In the genomic region with DNA sequence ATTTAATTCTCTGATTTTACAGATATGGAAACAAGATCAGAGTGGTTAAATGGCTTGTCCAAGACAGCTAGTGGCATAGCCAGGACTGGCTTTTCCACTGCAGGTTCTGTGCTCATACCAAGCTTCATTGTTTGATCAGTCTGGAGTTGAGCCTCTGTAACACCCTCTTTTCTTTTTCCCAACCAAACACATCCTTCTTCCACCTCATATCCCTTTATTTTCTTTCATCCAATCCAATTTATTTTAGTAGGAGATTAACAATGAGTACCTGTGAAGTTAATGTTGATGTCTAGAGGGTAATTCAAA, we compare ENCODE assay signal across 15 cellular contexts.
A peak's percentile ranks its signal among the peaks of the same experiment; 100 is the strongest.
DNase-seq lines count a peak whose midpoint lies in the region; ATAC-seq and TF ChIP-seq lines count a peak whose summit lies in the region.
"Had no signal": no experiment of that assay in that cellular context is flagged by ENCODE, and none has a peak within 500 bp of the region (broad histone marks: within the 10 kb centered on the region; RNA-seq: fewer than 3 reads in every experiment).

No MANE protein-coding gene starts in this region.

- H3K4me1 ChIP-seq in left ventricle myocardium inferior: peaks cover 37% of the 10 kb centered on the region
- H3K4me1 ChIP-seq in iPS-20b (ENCODE audit: insufficient read depth, low read length): peaks cover 28% of the 10 kb centered on the region; the same call in 1 of the 2 replicates
- H3K4me1 ChIP-seq in thoracic aorta (ENCODE audit: control insufficient read depth in 1 of 2, low read depth in 2 of 2): peaks cover 12 to 57% of the 10 kb centered on the region in 2 donors

- intact Hi-C loops in left ventricle myocardium inferior (cut with micrococcal nuclease): no loop called here
- intact Hi-C loops in left cardiac atrium (cut with DNase I): loop anchor here in 1 of 2 donors (5.0 to 10.0 kb wide), 3 partner anchors 81 to 456 kb away; no protein-coding TSS in a partner anchor

- peak overlapping the region; percentile 62 for H3K27ac ChIP-seq in left ventricle myocardium inferior (replicated peaks)
- no peak overlapping the region for H3K27ac ChIP-seq in iPS-20b (ENCODE audit: low read length)
- peak overlapping the region in 1 of 2 donors; percentile 22 for H3K27ac ChIP-seq in thoracic aorta
- H3K27ac ChIP-seq: epithelial cell of prostate, SJCRH30 had no signal

- H3K36me3 ChIP-seq in left ventricle myocardium inferior: no peaks in the 10 kb centered on the region
- H3K36me3 ChIP-seq in iPS-20b (ENCODE audit: insufficient read depth, low read depth, low read length): no peaks in the 10 kb centered on the region
- no peaks in the 10 kb centered on the region for H3K36me3 ChIP-seq in thoracic aorta
- H3K36me3 ChIP-seq: SJCRH30 had no signal

- H3K9me3 ChIP-seq in left ventricle myocardium inferior (replicated peaks): no peaks in the 10 kb centered on the region
- H3K9me3 ChIP-seq in iPS-20b (ENCODE audit: insufficient read depth, low read depth, low read length): no peaks in the 10 kb centered on the region
- H3K9me3 ChIP-seq in thoracic aorta: no peaks in the 10 kb centered on the region
- H3K9me3 ChIP-seq: SJCRH30 had no signal

- no peak for ATAC-seq in left cardiac atrium
- no peak for ATAC-seq in thoracic aorta (ENCODE audit: insufficient number of reproducible peaks, low FRiP score, low read depth)
- no peak for ATAC-seq in GM21367 (IDR thresholded peaks at IDR 0.05; ENCODE audit: unreplicated experiment)
- ATAC-seq in GM18909 (IDR thresholded peaks at IDR 0.05; ENCODE audit: poor library complexity, unreplicated experiment): no peak
- ATAC-seq: activated CD8-positive, alpha-beta T cell treated with anti-CD3 and anti-CD28 coated beads, Interleukin-2, amount 10 ng/mL, durations not matched to agents 7 days and 5 days; activated naive CD4-positive, alpha-beta T cell treated with anti-CD3 and anti-CD28 coated beads, Interleukin-2, amount 50 U/mL, for 72 hours had no signal

- H3K9ac ChIP-seq in iPS-20b (ENCODE audit: low read depth, low read length): peak overlapping the region; percentile 41; the same call in 1 of the 2 replicates

- no peak for DNase-seq in left ventricle myocardium inferior
- no peak for DNase-seq in left cardiac atrium
- peak; percentile 19 for DNase-seq in NCI-H510A (lab: John Stamatoyannopoulos, UW)
- DNase-seq in thoracic aorta (ENCODE audit: low spot score): no peak
- DNase-seq in NCI-H1436 (lab: John Stamatoyannopoulos, UW): no peak
- DNase-seq: activated CD8-positive, alpha-beta T cell treated with anti-CD3 and anti-CD28 coated beads, Interleukin-2, amount 10 ng/mL, durations not matched to agents 7 days and 5 days; activated T-cell treated with anti-CD3 and anti-CD28 coated beads, Interleukin-2, amount 50 U/mL, for 48 hours; NCI-H226; stimulated activated CD4-positive, alpha-beta T cell treated with anti-CD3 and anti-CD28 coated beads, Interleukin-4, amount 100 ng/mL, for 1 hour had no signal

- H3K27me3 ChIP-seq in left ventricle myocardium inferior (ENCODE audit: low read depth) (no peaks in the 10 kb centered on the region), iPS-20b (ENCODE audit: insufficient read depth, low read length) (no peaks in the 10 kb centered on the region), thoracic aorta (replicated peaks; ENCODE audit: insufficient read depth) (no peaks in the 10 kb centered on the region)
- H3K27me3 ChIP-seq: SJCRH30 had no signal

- H3K4me3 ChIP-seq in left ventricle myocardium inferior (no peak overlapping the region), iPS-20b (ENCODE audit: low read length) (no peak overlapping the region), thoracic aorta (peak overlapping the region; percentile 5)
- H3K4me3 ChIP-seq: SJCRH30 had no signal

- no peak for TF ChIP-seq CTCF in left ventricle myocardium inferior (IDR thresholded peaks at IDR 0.05; ENCODE audit: borderline replicate concordance)
- no peak for TF ChIP-seq CTCF in thoracic aorta (IDR thresholded peaks at IDR 0.05)
